In genomic region chr18:31162825-31163435, GRCh38 we compare ENCODE assay signal across 1 cellular context.
TF ChIP-seq lines count a peak whose summit lies in the region.

TSS of gene DSC1 (minus strand) at chr18:31162856. CDS start at chr18:31162594, 262 bp downstream.

TF ChIP-seq in H1, 55 proteins besides CTCF, POLR2A, EP300 and RAD21:
- TF ChIP-seq ATF3 (IDR thresholded peaks at IDR 0.05; ENCODE audit: insufficient read depth, low read depth, low read length) (no peak), NANOG (IDR thresholded peaks at IDR 0.05; ENCODE audit: insufficient read depth, low read depth, low read length, poor library complexity, severe bottlenecking) (no peak), CHD2 (IDR thresholded peaks at IDR 0.05; ENCODE audit: low read length) (no peak), MAX (IDR thresholded peaks at IDR 0.05) (no peak), E2F6 (IDR thresholded peaks at IDR 0.05) (no peak), SIX5 (IDR thresholded peaks at IDR 0.05; ENCODE audit: low read depth, low read length) (no peak), FOSL1 (IDR thresholded peaks at IDR 0.05; ENCODE audit: insufficient read depth, low read depth, low read length) (no peak), JUN (IDR thresholded peaks at IDR 0.05; ENCODE audit: low read depth, low read length) (no peak), USF2 (IDR thresholded peaks at IDR 0.05; ENCODE audit: low read length) (no peak), JUND (IDR thresholded peaks at IDR 0.05; ENCODE audit: low read length) (no peak), KDM1A (IDR thresholded peaks at IDR 0.05; ENCODE audit: borderline replicate concordance, low read length) (no peak), BRCA1 (IDR thresholded peaks at IDR 0.05; ENCODE audit: low read depth, low read length) (no peak), SAP30 (IDR thresholded peaks at IDR 0.05; ENCODE audit: insufficient read depth, insufficient replicate concordance, low read length) (no peak), SP2 (IDR thresholded peaks at IDR 0.05; ENCODE audit: low read length) (no peak), KDM4A (IDR thresholded peaks at IDR 0.05; ENCODE audit: low read depth, low read length, severe bottlenecking) (no peak), SP1 (IDR thresholded peaks at IDR 0.05; ENCODE audit: low read depth, low read length) (no peak), CBX8 (IDR thresholded peaks at IDR 0.05; ENCODE audit: borderline replicate concordance, low read depth, low read length) (no peak), RFX5 (IDR thresholded peaks at IDR 0.05; ENCODE audit: borderline replicate concordance, low read depth, low read length) (no peak)
